ENCODE assay signal across 17 cellular contexts in the genomic region with DNA sequence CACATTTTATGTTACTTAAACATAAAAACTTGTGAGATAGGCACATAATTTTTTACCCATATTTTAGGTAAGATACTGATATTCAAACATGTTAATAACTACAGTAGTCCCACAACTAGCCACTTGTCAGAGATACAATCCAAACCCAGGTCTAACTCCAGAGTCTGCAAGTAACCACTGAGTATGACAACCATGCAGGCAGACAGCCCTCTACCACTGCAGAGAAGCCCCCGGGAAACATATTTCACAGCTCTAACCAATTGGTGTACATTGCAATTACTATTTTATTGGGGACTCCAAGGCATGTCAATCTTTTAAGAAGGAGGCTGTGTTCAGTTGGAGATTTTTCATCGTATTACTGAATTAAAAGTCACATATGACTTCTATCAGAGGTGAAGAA.
A peak's percentile ranks its signal among the peaks of the same experiment; 100 is the strongest.
DNase-seq lines count a peak whose midpoint lies in the region; ATAC-seq and TF ChIP-seq lines count a peak whose summit lies in the region.
"Had no signal": no experiment of that assay in that cellular context is flagged by ENCODE, and none has a peak within 500 bp of the region (broad histone marks: within the 10 kb centered on the region; RNA-seq: fewer than 3 reads in every experiment).

No MANE protein-coding gene starts in this region.

- H3K4me3 Mint-ChIP-seq in chondrocyte (ENCODE audit: unreplicated experiment) (peak overlapping the region; percentile 40), neural progenitor cell (peak overlapping the region; percentile 62)
- H3K4me3 Mint-ChIP-seq in activated CD8-positive, alpha-beta memory T cell treated with anti-CD3 and anti-CD28 coated beads, Interleukin-2, amount 10 ng/mL, durations not matched to agents 7 days and 5 days = no peak overlapping the region
- H3K4me3 Mint-ChIP-seq: activated naive CD8-positive, alpha-beta T cell; T-helper 1 cell treated with Interleukin-12 subunit alpha and Interleukin-12 subunit beta and Interleukin-4 antibody, amounts not matched to agents 30 μg/mL and 1 μg/mL, for 36 hours had no signal

- peak overlapping the region; percentile 14; the same call in 1 of the 2 replicates for H3K4me3 ChIP-seq in ACC112 (ENCODE audit: low read depth, low read length)
- no peak overlapping the region for H3K4me3 ChIP-seq in neural progenitor cell
- H3K4me3 ChIP-seq in uterus = no peak overlapping the region

- no peak overlapping the region for H3K9ac ChIP-seq in neural progenitor cell

- no peak for TF ChIP-seq POLR2A in uterus (IDR thresholded peaks at IDR 0.05)

- H3K9me3 ChIP-seq in KOPT-K1 (ENCODE audit: insufficient read depth, low read length, poor library complexity, severe bottlenecking) = peaks cover 13% of the 10 kb centered on the region
- H3K9me3 ChIP-seq in neural progenitor cell (ENCODE audit: low read depth) = no peaks in the 10 kb centered on the region
- H3K9me3 ChIP-seq in uterus = no peaks in the 10 kb centered on the region

- peak overlapping the region; percentile 96 for H3K27ac Mint-ChIP-seq in chondrocyte (ENCODE audit: unreplicated experiment)
- peak overlapping the region; percentile 97 for H3K27ac Mint-ChIP-seq in neural progenitor cell
- no peak overlapping the region for H3K27ac Mint-ChIP-seq in activated CD8-positive, alpha-beta memory T cell treated with anti-CD3 and anti-CD28 coated beads, Interleukin-2, amount 10 ng/mL, durations not matched to agents 7 days and 5 days
- H3K27ac Mint-ChIP-seq: activated naive CD8-positive, alpha-beta T cell; T-helper 1 cell treated with Interleukin-12 subunit alpha and Interleukin-12 subunit beta and Interleukin-4 antibody, amounts not matched to agents 30 μg/mL and 1 μg/mL, for 36 hours had no signal

- H3K36me3 ChIP-seq in ACC112 (ENCODE audit: insufficient read depth, low read length) (no peaks in the 10 kb centered on the region), KOPT-K1 (ENCODE audit: insufficient read depth, low read length) (peaks cover 92% of the 10 kb centered on the region), neural progenitor cell (no peaks in the 10 kb centered on the region), uterus (no peaks in the 10 kb centered on the region)

- ATAC-seq in foreskin keratinocyte (no peak), GM19324 (IDR thresholded peaks at IDR 0.05; ENCODE audit: low FRiP score, unreplicated experiment) (no peak)
- ATAC-seq in activated CD8-positive, alpha-beta memory T cell treated with anti-CD3 and anti-CD28 coated beads, Interleukin-2, amount 10 ng/mL, durations not matched to agents 7 days and 5 days = no peak

- H3K4me1 ChIP-seq in ACC112 (ENCODE audit: control insufficient read depth, insufficient read depth, low read length, unreplicated experiment) (peaks cover 53% of the 10 kb centered on the region), neural progenitor cell (peaks cover 17% of the 10 kb centered on the region), foreskin keratinocyte (peaks cover 24% of the 10 kb centered on the region), uterus (no peaks in the 10 kb centered on the region)

- no peaks in the 10 kb centered on the region for H4K20me1 ChIP-seq in neural progenitor cell (ENCODE audit: low read depth)

- H3K27me3 ChIP-seq in ACC112 (ENCODE audit: insufficient read depth, low read length) (no peaks in the 10 kb centered on the region), neural progenitor cell (no peaks in the 10 kb centered on the region), foreskin keratinocyte (no peaks in the 10 kb centered on the region), uterus (no peaks in the 10 kb centered on the region)

- H3K36me3 Mint-ChIP-seq in chondrocyte (ENCODE audit: low read depth) (peaks cover 7% of the 10 kb centered on the region), neural progenitor cell (peaks cover 11% of the 10 kb centered on the region)
- H3K36me3 Mint-ChIP-seq in activated CD8-positive, alpha-beta memory T cell treated with anti-CD3 and anti-CD28 coated beads, Interleukin-2, amount 10 ng/mL, durations not matched to agents 7 days and 5 days = peaks cover 45% of the 10 kb centered on the region

- H3K27ac ChIP-seq in ACC112 (ENCODE audit: low read depth, low read length) (peak overlapping the region; percentile 87), KOPT-K1 (ENCODE audit: low read depth, low read length, poor library complexity, severe bottlenecking) (peak overlapping the region; percentile 97), neural progenitor cell (no peak overlapping the region), foreskin keratinocyte (no peak overlapping the region), uterus (no peak overlapping the region)

- no peak for DNase-seq in chondrocyte (ENCODE audit: low spot score)
- no peak for DNase-seq in neural progenitor cell (ENCODE audit: low spot score)
- no peak for DNase-seq in foreskin keratinocyte
- no peak for DNase-seq in activated CD8-positive, alpha-beta memory T cell treated with anti-CD3 and anti-CD28 coated beads, Interleukin-2, amount 10 ng/mL, durations not matched to agents 7 days and 5 days
- DNase-seq in uterus = no peak
- DNase-seq: activated CD8-positive, alpha-beta memory T cell treated with anti-CD3 and anti-CD28 coated beads, Interleukin-2, amount 50 U/mL, for 48 hours; cerebellar nuclear complex; MM.1S; NCI-H2107; retina; stimulated activated CD4-positive, alpha-beta T cell treated with anti-CD3 and anti-CD28 coated beads, Interleukin-2, amount 100 ng/mL, for 48 hours; stimulated activated CD8-positive, alpha-beta memory T cell treated with anti-CD3 and anti-CD28 coated beads, Interleukin-4, amount 100 ng/mL, for 48 hours had no signal

- no peak for TF ChIP-seq CTCF in chondrocyte (IDR thresholded peaks at IDR 0.05)
- no peak for TF ChIP-seq CTCF in neural progenitor cell (IDR thresholded peaks at IDR 0.05)
- no peak for TF ChIP-seq CTCF in foreskin keratinocyte (conservative IDR thresholded peaks at IDR 0.05)
- no peak for TF ChIP-seq CTCF in uterus (IDR thresholded peaks at IDR 0.05)

- no peaks in the 10 kb centered on the region for H3K27me3 Mint-ChIP-seq in chondrocyte (ENCODE audit: low read depth)
- peaks cover 2% of the 10 kb centered on the region for H3K27me3 Mint-ChIP-seq in neural progenitor cell (ENCODE audit: insufficient read depth, low read depth)
- H3K27me3 Mint-ChIP-seq in activated CD8-positive, alpha-beta memory T cell treated with anti-CD3 and anti-CD28 coated beads, Interleukin-2, amount 10 ng/mL, durations not matched to agents 7 days and 5 days = no peaks in the 10 kb centered on the region
- H3K27me3 Mint-ChIP-seq: activated naive CD8-positive, alpha-beta T cell had no signal

- H3K9me3 Mint-ChIP-seq in chondrocyte (ENCODE audit: low read depth) = peaks cover 3% of the 10 kb centered on the region
- H3K9me3 Mint-ChIP-seq in neural progenitor cell = peaks cover 10% of the 10 kb centered on the region
- peaks cover 4% of the 10 kb centered on the region for H3K9me3 Mint-ChIP-seq in activated CD8-positive, alpha-beta memory T cell treated with anti-CD3 and anti-CD28 coated beads, Interleukin-2, amount 10 ng/mL, durations not matched to agents 7 days and 5 days (ENCODE audit: low read depth)

- H3K4me1 Mint-ChIP-seq in chondrocyte (ENCODE audit: low read depth) (peaks cover 69% of the 10 kb centered on the region), neural progenitor cell (peaks cover 71% of the 10 kb centered on the region)
- H3K4me1 Mint-ChIP-seq in activated CD8-positive, alpha-beta memory T cell treated with anti-CD3 and anti-CD28 coated beads, Interleukin-2, amount 10 ng/mL, durations not matched to agents 7 days and 5 days = peaks cover 12% of the 10 kb centered on the region

- H2AFZ ChIP-seq in ACC112 (ENCODE audit: low read length, unreplicated experiment) = no peak overlapping the region
- H2AFZ ChIP-seq in neural progenitor cell (replicated peaks) = no peak overlapping the region

- H3K79me2 ChIP-seq in ACC112 (ENCODE audit: control insufficient read depth, insufficient read depth, low read length, unreplicated experiment) = peaks cover 40% of the 10 kb centered on the region
- no peaks in the 10 kb centered on the region for H3K79me2 ChIP-seq in neural progenitor cell (ENCODE audit: low read depth)

- intact Hi-C loops in uterus (cut with DNase I; ENCODE audit: low total_unique reads) = no loop called here

- no peak overlapping the region for H3K4me2 ChIP-seq in neural progenitor cell

- CTCF ChIA-PET in activated CD8-positive, alpha-beta memory T cell treated with anti-CD3 and anti-CD28 coated beads, Interleukin-2, amount 10 ng/mL, durations not matched to agents 7 days and 5 days (lab: Charles Lee) = interaction anchor here (1.1 to 3.4 kb wide), 2 partner anchors 16 to 135 kb away, joined by 3 to 15 read pairs; no protein-coding TSS in a partner anchor

- H3F3A ChIP-seq in neural progenitor cell (ENCODE audit: low read depth) = peaks cover 8% of the 10 kb centered on the region

Comparison
In these comparisons a context has a peak if more than half of its experiments do, and no peak if none do; other contexts are left out.
1. H3K27ac ChIP-seq: peak in ACC112 (single experiment) and KOPT-K1 (single experiment); none in neural progenitor cell (single experiment), foreskin keratinocyte (single experiment) and uterus (0 of 2).